In the genomic region with DNA sequence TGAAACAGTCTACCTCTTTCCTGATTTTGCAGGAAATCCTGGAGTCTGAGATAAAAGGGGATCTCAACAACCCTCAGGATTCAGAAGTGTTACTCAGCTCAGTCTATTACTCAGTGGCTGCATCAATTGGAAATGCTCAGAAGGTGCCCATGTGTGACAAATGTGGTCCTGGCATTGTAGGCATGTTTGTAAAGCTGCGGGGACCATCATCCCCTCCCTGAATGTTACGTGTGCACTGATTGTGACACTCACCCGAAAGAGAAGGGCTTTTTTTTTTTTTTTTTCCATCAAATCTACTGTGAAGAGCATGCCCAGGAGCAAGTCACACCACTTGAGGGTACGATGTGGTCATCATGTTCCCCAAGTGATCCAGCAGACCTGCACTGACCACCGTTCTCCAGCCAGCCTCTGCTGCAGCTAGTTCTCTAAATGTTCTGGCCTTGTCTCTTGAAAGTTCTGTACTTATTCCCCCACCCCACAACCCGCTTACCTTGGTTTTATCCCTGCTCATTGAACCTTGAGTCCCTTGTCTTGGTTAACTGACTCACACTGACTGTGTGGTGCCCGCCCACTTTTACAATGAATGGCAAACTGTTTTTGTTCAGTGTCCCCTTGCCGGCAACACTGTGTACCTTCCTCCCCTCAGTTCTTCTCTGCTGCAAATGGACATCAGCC, we compare ENCODE assay signal across 24 cellular contexts. TPM values are rescaled to one million over a fixed set of nuclear protein-coding genes. Genes with fewer than 3 reads are reported as not detected.
A peak's percentile ranks its signal among the peaks of the same experiment; 100 is the strongest.
DNase-seq lines count a peak whose midpoint lies in the region; ATAC-seq and TF ChIP-seq lines count a peak whose summit lies in the region.
"Had no signal": no experiment of that assay in that cellular context is flagged by ENCODE, and none has a peak within 500 bp of the region (broad histone marks: within the 10 kb centered on the region; RNA-seq: fewer than 3 reads in every experiment).

No MANE protein-coding gene starts in this region.

- no peak overlapping the region for H2AFZ ChIP-seq in neural progenitor cell (replicated peaks)

- H3K27ac ChIP-seq in ascending aorta (peak overlapping the region; percentile 67 to 74), neural progenitor cell (no peak overlapping the region)
- H3K27ac ChIP-seq: SK-N-MC, spleen had no signal

- H3F3A ChIP-seq in neural progenitor cell (ENCODE audit: low read depth) = no peaks in the 10 kb centered on the region

- H3K9ac ChIP-seq in neural progenitor cell = no peak overlapping the region

- TF ChIP-seq CTCF in GM12865 (IDR thresholded peaks at IDR 0.05; ENCODE audit: insufficient read depth, low read depth, low read length, missing control alignments) (no peak), ascending aorta (IDR thresholded peaks at IDR 0.05) (no peak), neural progenitor cell (IDR thresholded peaks at IDR 0.05) (no peak)

- no peak overlapping the region for H3K4me3 ChIP-seq in GM12865 (ENCODE audit: low read depth, low read length)
- H3K4me3 ChIP-seq in ascending aorta = no peak overlapping the region
- H3K4me3 ChIP-seq in neural progenitor cell = no peak overlapping the region
- H3K4me3 ChIP-seq: SK-N-MC, spleen had no signal

- in situ Hi-C loops in G401 (cut with HindIII; ENCODE audit: low sequenced_read_pairs) = no loop called here

- H3K4me1 ChIP-seq in ascending aorta (peaks cover 12 to 66% of the 10 kb centered on the region in 2 donors), neural progenitor cell (peaks cover 8% of the 10 kb centered on the region)

- H3K27me3 ChIP-seq in ascending aorta (no peaks in the 10 kb centered on the region), neural progenitor cell (no peaks in the 10 kb centered on the region)
- H3K27me3 ChIP-seq: spleen had no signal

- H3K36me3 ChIP-seq in ascending aorta (no peaks in the 10 kb centered on the region), neural progenitor cell (no peaks in the 10 kb centered on the region)

- no peak overlapping the region for H3K4me3 Mint-ChIP-seq in neural progenitor cell
- H3K4me3 Mint-ChIP-seq: activated CD8-positive, alpha-beta T cell treated with anti-CD3 and anti-CD28 coated beads for 36 hours; activated naive CD8-positive, alpha-beta T cell treated with anti-CD3 and anti-CD28 coated beads for 36 hours; activated T-cell treated with anti-CD3 and anti-CD28 coated beads, Interleukin-2, amount 50 U/mL, for 4 hours; CD4-positive, CD25-positive, alpha-beta regulatory T cell; mesothelial cell of epicardium; nephron progenitor cell had no signal

- H4K20me1 ChIP-seq in neural progenitor cell (ENCODE audit: low read depth) = no peaks in the 10 kb centered on the region

- H3K4me2 ChIP-seq in neural progenitor cell = no peak overlapping the region

- H3K9me3 ChIP-seq in ascending aorta (no peaks in the 10 kb centered on the region), neural progenitor cell (ENCODE audit: low read depth) (no peaks in the 10 kb centered on the region)
- H3K9me3 ChIP-seq: spleen had no signal

- intact Hi-C loops in ascending aorta (cut with DNase I) = no loop called here

- peaks cover 15% of the 10 kb centered on the region for H3K4me1 Mint-ChIP-seq in neural progenitor cell
- H3K4me1 Mint-ChIP-seq: CD4-positive, CD25-positive, alpha-beta regulatory T cell had no signal

- peaks cover 2% of the 10 kb centered on the region for H3K27me3 Mint-ChIP-seq in neural progenitor cell (ENCODE audit: insufficient read depth, low read depth)

- DNase-seq in GM12865 (ENCODE audit: low read depth) = peak; percentile 56
- no peak for DNase-seq in ascending aorta (ENCODE audit: low spot score in 2 of 2)
- DNase-seq in neural progenitor cell (ENCODE audit: low spot score) = peak; percentile 32
- DNase-seq in NCI-H510A (lab: John Stamatoyannopoulos, UW) = no peak
- DNase-seq in stimulated activated CD4-positive, alpha-beta T cell treated with anti-CD3 and anti-CD28 coated beads, Interleukin-4, amount 100 ng/mL, for 24 hours = no peak
- DNase-seq in GM19240 (ENCODE audit: insufficient read length, low spot score) = no peak
- DNase-seq in G401 (ENCODE audit: low spot score) = no peak
- DNase-seq: activated CD8-positive, alpha-beta T cell treated with anti-CD3 and anti-CD28 coated beads for 36 hours; activated naive CD8-positive, alpha-beta T cell treated with anti-CD3 and anti-CD28 coated beads for 36 hours; activated T-cell treated with anti-CD3 and anti-CD28 coated beads, Interleukin-2, amount 50 U/mL, for 4 hours; CD4-positive, CD25-positive, alpha-beta regulatory T cell; cortex of kidney; DMS153; GOT3; hypothalamus; NCI-H1694; nephron progenitor cell; spleen; substantia nigra had no signal

- H3K9me3 Mint-ChIP-seq in neural progenitor cell = no peaks in the 10 kb centered on the region
- H3K9me3 Mint-ChIP-seq: activated CD8-positive, alpha-beta T cell treated with anti-CD3 and anti-CD28 coated beads for 36 hours; activated naive CD8-positive, alpha-beta T cell treated with anti-CD3 and anti-CD28 coated beads for 36 hours; activated T-cell treated with anti-CD3 and anti-CD28 coated beads, Interleukin-2, amount 50 U/mL, for 4 hours; mesothelial cell of epicardium; nephron progenitor cell had no signal

- no peaks in the 10 kb centered on the region for H3K79me2 ChIP-seq in neural progenitor cell (ENCODE audit: low read depth)

- H3K27ac Mint-ChIP-seq in neural progenitor cell = no peak overlapping the region
- H3K27ac Mint-ChIP-seq: activated CD8-positive, alpha-beta T cell treated with anti-CD3 and anti-CD28 coated beads for 36 hours; activated naive CD8-positive, alpha-beta T cell treated with anti-CD3 and anti-CD28 coated beads for 36 hours; CD4-positive, CD25-positive, alpha-beta regulatory T cell; mesothelial cell of epicardium; nephron progenitor cell had no signal

- peaks cover 7% of the 10 kb centered on the region for H3K36me3 Mint-ChIP-seq in neural progenitor cell
- H3K36me3 Mint-ChIP-seq: activated naive CD8-positive, alpha-beta T cell treated with anti-CD3 and anti-CD28 coated beads for 36 hours; CD4-positive, CD25-positive, alpha-beta regulatory T cell had no signal

- peak; percentile 49 for ATAC-seq in HG03460 (IDR thresholded peaks at IDR 0.05; ENCODE audit: unreplicated experiment)
- ATAC-seq: activated CD8-positive, alpha-beta T cell treated with anti-CD3 and anti-CD28 coated beads for 36 hours; activated T-cell treated with anti-CD3 and anti-CD28 coated beads, Interleukin-2, amount 50 U/mL, for 4 hours; Panc1 had no signal

RNA-seq across cellular contexts. Expression of a gene that starts 19.8 kb away (rescaled TPM):
- total RNA-seq in ascending aorta (2.7 TPM), neural progenitor cell (ENCODE audit: low replicate concordance) (13.5 and 18.6 TPM in 2 replicates)
- total RNA-seq in G401 (2014; rRNA removed; shearing (Covaris generic)) = not detected in 2 replicates
- total RNA-seq: activated CD8-positive, alpha-beta T cell treated with anti-CD3 and anti-CD28 coated beads for 36 hours; T-helper 2 cell treated with Interferon-gamma antibody and Interleukin-4, amounts not matched to agents 100 ng/mL and 5 ng/mL, for 36 hours had no signal

Comparison
In these comparisons a context has a peak if more than half of its experiments do, and no peak if none do; other contexts are left out.
1. DNase-seq: peak in GM12865 (single experiment) and neural progenitor cell (single experiment); none in ascending aorta (0 of 2), NCI-H510A (single experiment), stimulated activated CD4-positive, alpha-beta T cell treated with anti-CD3 and anti-CD28 coated beads, Interleukin-4, amount 100 ng/mL, for 24 hours (single experiment), GM19240 (single experiment) and G401 (single experiment).